1 cellular context compared by ENCODE assay signal in the genomic region with DNA sequence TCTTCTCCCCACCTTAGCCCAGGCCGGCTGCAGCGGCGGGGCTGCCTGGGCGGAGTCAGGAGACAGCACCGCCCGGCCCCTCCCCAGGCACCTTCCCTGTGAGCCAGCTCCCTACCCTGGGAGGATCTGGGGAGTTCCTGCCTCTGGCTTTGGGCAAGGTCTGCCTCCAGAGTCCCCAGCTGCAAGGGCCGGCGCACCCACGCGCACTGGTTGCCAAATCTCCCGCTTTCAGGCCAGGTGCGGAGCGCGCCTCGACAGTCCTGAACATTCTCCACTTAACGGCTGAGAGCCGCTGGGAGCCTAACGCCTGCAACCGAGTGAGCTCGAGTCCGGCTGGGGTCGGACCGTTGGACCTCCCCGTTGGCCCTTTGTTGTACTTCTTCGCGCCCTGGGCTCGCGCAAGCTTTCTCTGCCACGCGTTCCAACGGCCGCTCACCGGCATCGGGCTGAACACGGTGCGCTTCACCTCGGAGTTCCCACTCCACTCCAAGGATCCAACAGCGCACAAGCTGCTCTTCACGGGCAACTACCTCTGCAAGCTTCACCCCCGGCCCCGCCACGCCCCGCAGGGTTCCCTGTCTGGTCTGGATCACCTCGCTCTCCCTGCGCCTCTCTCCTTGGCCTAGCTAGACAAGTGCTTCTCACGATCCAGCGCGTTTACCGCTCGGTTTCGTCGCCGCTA.
TF ChIP-seq lines count a peak whose summit lies in the region.

No MANE protein-coding gene starts in this region.

TF ChIP-seq in GM23338, 12 proteins besides CTCF, POLR2A, EP300 and RAD21 (continued from another document):
- TF ChIP-seq, protein P1, sequence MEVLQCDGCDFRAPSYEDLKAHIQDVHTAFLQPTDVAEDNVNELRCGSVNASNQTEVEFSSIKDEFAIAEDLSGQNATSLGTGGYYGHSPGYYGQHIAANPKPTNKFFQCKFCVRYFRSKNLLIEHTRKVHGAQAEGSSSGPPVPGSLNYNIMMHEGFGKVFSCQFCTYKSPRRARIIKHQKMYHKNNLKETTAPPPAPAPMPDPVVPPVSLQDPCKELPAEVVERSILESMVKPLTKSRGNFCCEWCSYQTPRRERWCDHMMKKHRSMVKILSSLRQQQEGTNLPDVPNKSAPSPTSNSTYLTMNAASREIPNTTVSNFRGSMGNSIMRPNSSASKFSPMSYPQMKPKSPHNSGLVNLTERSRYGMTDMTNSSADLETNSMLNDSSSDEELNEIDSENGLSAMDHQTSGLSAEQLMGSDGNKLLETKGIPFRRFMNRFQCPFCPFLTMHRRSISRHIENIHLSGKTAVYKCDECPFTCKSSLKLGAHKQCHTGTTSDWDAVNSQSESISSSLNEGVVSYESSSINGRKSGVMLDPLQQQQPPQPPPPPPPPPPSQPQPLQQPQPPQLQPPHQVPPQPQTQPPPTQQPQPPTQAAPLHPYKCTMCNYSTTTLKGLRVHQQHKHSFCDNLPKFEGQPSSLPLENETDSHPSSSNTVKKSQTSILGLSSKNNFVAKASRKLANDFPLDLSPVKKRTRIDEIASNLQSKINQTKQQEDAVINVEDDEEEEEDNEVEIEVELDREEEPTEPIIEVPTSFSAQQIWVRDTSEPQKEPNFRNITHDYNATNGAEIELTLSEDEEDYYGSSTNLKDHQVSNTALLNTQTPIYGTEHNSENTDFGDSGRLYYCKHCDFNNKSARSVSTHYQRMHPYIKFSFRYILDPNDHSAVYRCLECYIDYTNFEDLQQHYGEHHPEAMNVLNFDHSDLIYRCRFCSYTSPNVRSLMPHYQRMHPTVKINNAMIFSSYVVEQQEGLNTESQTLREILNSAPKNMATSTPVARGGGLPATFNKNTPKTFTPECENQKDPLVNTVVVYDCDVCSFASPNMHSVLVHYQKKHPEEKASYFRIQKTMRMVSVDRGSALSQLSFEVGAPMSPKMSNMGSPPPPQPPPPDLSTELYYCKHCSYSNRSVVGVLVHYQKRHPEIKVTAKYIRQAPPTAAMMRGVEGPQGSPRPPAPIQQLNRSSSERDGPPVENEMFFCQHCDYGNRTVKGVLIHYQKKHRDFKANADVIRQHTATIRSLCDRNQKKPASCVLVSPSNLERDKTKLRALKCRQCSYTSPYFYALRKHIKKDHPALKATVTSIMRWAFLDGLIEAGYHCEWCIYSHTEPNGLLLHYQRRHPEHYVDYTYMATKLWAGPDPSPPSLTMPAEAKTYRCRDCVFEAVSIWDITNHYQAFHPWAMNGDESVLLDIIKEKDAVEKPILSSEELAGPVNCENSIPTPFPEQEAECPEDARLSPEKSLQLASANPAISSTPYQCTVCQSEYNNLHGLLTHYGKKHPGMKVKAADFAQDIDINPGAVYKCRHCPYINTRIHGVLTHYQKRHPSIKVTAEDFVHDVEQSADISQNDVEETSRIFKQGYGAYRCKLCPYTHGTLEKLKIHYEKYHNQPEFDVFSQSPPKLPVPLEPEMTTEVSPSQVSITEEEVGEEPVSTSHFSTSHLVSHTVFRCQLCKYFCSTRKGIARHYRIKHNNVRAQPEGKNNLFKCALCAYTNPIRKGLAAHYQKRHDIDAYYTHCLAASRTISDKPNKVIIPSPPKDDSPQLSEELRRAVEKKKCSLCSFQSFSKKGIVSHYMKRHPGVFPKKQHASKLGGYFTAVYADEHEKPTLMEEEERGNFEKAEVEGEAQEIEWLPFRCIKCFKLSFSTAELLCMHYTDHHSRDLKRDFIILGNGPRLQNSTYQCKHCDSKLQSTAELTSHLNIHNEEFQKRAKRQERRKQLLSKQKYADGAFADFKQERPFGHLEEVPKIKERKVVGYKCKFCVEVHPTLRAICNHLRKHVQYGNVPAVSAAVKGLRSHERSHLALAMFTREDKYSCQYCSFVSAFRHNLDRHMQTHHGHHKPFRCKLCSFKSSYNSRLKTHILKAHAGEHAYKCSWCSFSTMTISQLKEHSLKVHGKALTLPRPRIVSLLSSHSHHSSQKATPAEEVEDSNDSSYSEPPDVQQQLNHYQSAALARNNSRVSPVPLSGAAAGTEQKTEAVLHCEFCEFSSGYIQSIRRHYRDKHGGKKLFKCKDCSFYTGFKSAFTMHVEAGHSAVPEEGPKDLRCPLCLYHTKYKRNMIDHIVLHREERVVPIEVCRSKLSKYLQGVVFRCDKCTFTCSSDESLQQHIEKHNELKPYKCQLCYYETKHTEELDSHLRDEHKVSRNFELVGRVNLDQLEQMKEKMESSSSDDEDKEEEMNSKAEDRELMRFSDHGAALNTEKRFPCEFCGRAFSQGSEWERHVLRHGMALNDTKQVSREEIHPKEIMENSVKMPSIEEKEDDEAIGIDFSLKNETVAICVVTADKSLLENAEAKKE (CRISPR knock-in tag; IDR thresholded peaks at IDR 0.05): no peak
